Comparison of ENCODE assay signal across 9 cellular contexts in genomic region chr4:40462326-40462725, GRCh38.
DNase-seq lines count a peak whose midpoint lies in the region; ATAC-seq and TF ChIP-seq lines count a peak whose summit lies in the region.
"Had no signal": no experiment of that assay in that cellular context is flagged by ENCODE, and none has a peak within 500 bp of the region (broad histone marks: within the 10 kb centered on the region; RNA-seq: fewer than 3 reads in every experiment).

No MANE protein-coding gene starts in this region.

- H3K36me3 Mint-ChIP-seq in CD14-positive monocyte: peaks cover 35 to 61% of the 10 kb centered on the region in 2 donors

- H3K4me1 Mint-ChIP-seq in CD14-positive monocyte: peaks cover 3% of the 10 kb centered on the region

- no peaks in the 10 kb centered on the region for H3K27me3 Mint-ChIP-seq in CD14-positive monocyte (ENCODE audit: low read depth in 3 of 3)

- DNase-seq in CD14-positive monocyte (ENCODE audit: low spot score) (no peak), NCI-H69 (lab: John Stamatoyannopoulos, UW) (peak; percentile 72), HK-2 (ENCODE audit: unreplicated experiment) (no peak), substantia nigra (lab: John Stamatoyannopoulos, UW) (no peak), midbrain (lab: John Stamatoyannopoulos, UW) (no peak), posterior cingulate gyrus (no peak)
- DNase-seq: KBM-7 had no signal

- ATAC-seq in GM18861 (IDR thresholded peaks at IDR 0.05; ENCODE audit: unreplicated experiment) (peak; percentile 56), HG02763 (IDR thresholded peaks at IDR 0.05; ENCODE audit: unreplicated experiment) (peak; percentile 73)

- H3K27ac ChIP-seq in substantia nigra (ENCODE audit: low read depth, low read length, poor library complexity, severe bottlenecking): no peak overlapping the region

- no peak for TF ChIP-seq CTCF in CD14-positive monocyte (IDR thresholded peaks at IDR 0.05)

- H3K9me3 Mint-ChIP-seq in CD14-positive monocyte: no peaks in the 10 kb centered on the region

- intact Hi-C loops in CD14-positive monocyte (cut with micrococcal nuclease): no loop called here
- intact Hi-C loops in posterior cingulate gyrus (cut with DNase I): no loop called here

- peak overlapping the region in 6 of 7 donors; percentile 21 to 82 (median 58) for H3K27ac Mint-ChIP-seq in CD14-positive monocyte

- H3K4me3 Mint-ChIP-seq in CD14-positive monocyte: no peak overlapping the region
